ENCODE assay signal across 11 cellular contexts in genomic region chr17:74919440-74920305, GRCh38. TPM values are rescaled to one million over a fixed set of nuclear protein-coding genes. Genes with fewer than 3 reads are reported as not detected.
A peak's percentile ranks its signal among the peaks of the same experiment; 100 is the strongest.
DNase-seq lines count a peak whose midpoint lies in the region; ATAC-seq, FAIRE-seq and TF ChIP-seq lines count a peak whose summit lies in the region.
"Had no signal": no experiment of that assay in that cellular context is flagged by ENCODE, and none has a peak within 500 bp of the region (broad histone marks: within the 10 kb centered on the region; RNA-seq: fewer than 3 reads in every experiment).

No MANE protein-coding gene starts in this region.

- ATAC-seq in A549 (peak; percentile 46 to 81; a peak in 5 of 6 replicates), GM21528 (IDR thresholded peaks at IDR 0.05; ENCODE audit: low FRiP score, unreplicated experiment) (no peak)

- H3K27ac ChIP-seq in A549 (no peak overlapping the region), iPS DF 6.9 (ENCODE audit: low read length) (no peak overlapping the region)
- H3K27ac ChIP-seq in CD8-positive, alpha-beta memory T cell (ENCODE audit: low read depth, low read length) = no peak overlapping the region

- peaks cover 19% of the 10 kb centered on the region; the same call in 2 of the 3 replicates for H3K4me1 ChIP-seq in A549
- H3K4me1 ChIP-seq in iPS DF 6.9 (ENCODE audit: control insufficient read depth, insufficient read depth, low read length) = peaks cover 9% of the 10 kb centered on the region
- H3K4me1 ChIP-seq in CD8-positive, alpha-beta memory T cell (ENCODE audit: insufficient read depth, low read length) = peaks cover 9% of the 10 kb centered on the region

- no peak for TF ChIP-seq EP300 in A549 (IDR thresholded peaks at IDR 0.05)

- H3K4me2 ChIP-seq in A549 = no peak overlapping the region

- H3K9me3 Mint-ChIP-seq in CD8-positive, alpha-beta memory T cell = no peaks in the 10 kb centered on the region
- H3K9me3 Mint-ChIP-seq: stimulated activated naive CD8-positive, alpha-beta T cell treated with anti-CD3 and anti-CD28 coated beads, Interleukin-15, Interleukin-2, amounts not matched to agents 100 ng/mL and 50 ng/mL, for 24 hours had no signal

- H3K36me3 ChIP-seq in iPS DF 6.9 (ENCODE audit: control insufficient read depth, insufficient read depth, low read length) = no peaks in the 10 kb centered on the region; the same call in 1 of the 2 replicates
- no peaks in the 10 kb centered on the region for H3K36me3 ChIP-seq in CD8-positive, alpha-beta memory T cell (ENCODE audit: insufficient read depth, low read length)

- CTCF ChIA-PET in A549 (lab: Yijun Ruan, JAX) = interaction anchor here (0.6 to 42.0 kb wide), 39 partner anchors 8 to 490 kb away, joined by 3 to 1448 read pairs (median 5); partner anchors contain the start of genes HID1, MRPL58 and OTOP3
- CTCF ChIA-PET in CD8-positive, alpha-beta memory T cell (lab: Charles Lee) = interaction anchor here (3.5 kb wide), 1 partner anchor 38 kb away, joined by 14 read pairs; no protein-coding TSS in a partner anchor

- 73% methylated on average over 57 of the region's 67 CpGs for whole genome bisulfite sequencing in A549 (ENCODE audit: missing lambda C conversion rate)
- no CpG with 5 or more reads among the region's 67 CpGs for WGBS in iPS DF 6.9 (ENCODE audit: insufficient coverage, insufficient read length)

- H3K36me3 Mint-ChIP-seq in CD8-positive, alpha-beta memory T cell = no peaks in the 10 kb centered on the region

- no peak overlapping the region for H3K27ac Mint-ChIP-seq in CD8-positive, alpha-beta memory T cell
- H3K27ac Mint-ChIP-seq: stimulated activated naive CD8-positive, alpha-beta T cell treated with anti-CD3 and anti-CD28 coated beads, Interleukin-15, Interleukin-2, amounts not matched to agents 100 ng/mL and 50 ng/mL, for 24 hours had no signal

- peak; percentile 77 to 89 for TF ChIP-seq RAD21 in A549 (conservative IDR thresholded peaks at IDR 0.05 in 1 of 2, IDR thresholded peaks at IDR 0.05 in 1 of 2)

- POLR2A ChIA-PET in A549 (lab: Yijun Ruan, JAX) = interaction anchor here (0.7 to 1.0 kb wide), 3 partner anchors 41 to 93 kb away, joined by 3 to 5 read pairs (median 4); partner anchors contain the start of genes FDXR and MRPL58
- POLR2A ChIA-PET in CD8-positive, alpha-beta memory T cell (lab: Charles Lee) = no interaction called here

- H3K27me3 Mint-ChIP-seq in CD8-positive, alpha-beta memory T cell = peaks cover 22 to 55% of the 10 kb centered on the region in 2 donors

- H3K27me3 ChIP-seq in iPS DF 6.9 (ENCODE audit: control insufficient read depth, insufficient read depth, low read length) = peaks cover 20% of the 10 kb centered on the region
- peaks cover 22% of the 10 kb centered on the region for H3K27me3 ChIP-seq in CD8-positive, alpha-beta memory T cell (ENCODE audit: insufficient read depth, low read length, poor library complexity, severe bottlenecking)

- peak; percentile 82 for FAIRE-seq in A549 (lab: Jason Lieb, UNC)
- FAIRE-seq: kidney had no signal

- no peak for TF ChIP-seq POLR2A in A549 (IDR thresholded peaks at IDR 0.05; ENCODE audit: low read length)

- H3K4me3 Mint-ChIP-seq in CD8-positive, alpha-beta memory T cell = no peak overlapping the region
- H3K4me3 Mint-ChIP-seq: stimulated activated naive CD8-positive, alpha-beta T cell treated with anti-CD3 and anti-CD28 coated beads, Interleukin-15, Interleukin-2, amounts not matched to agents 100 ng/mL and 50 ng/mL, for 24 hours had no signal

- TF ChIP-seq CTCF in A549 (IDR thresholded peaks at IDR 0.05) = peak; percentile 64
- peak; percentile 37 for TF ChIP-seq CTCF in GM12864 (IDR thresholded peaks at IDR 0.05; ENCODE audit: low read depth, low read length, missing control alignments)

- H3K4me3 ChIP-seq in A549 = no peak overlapping the region
- no peak overlapping the region for H3K4me3 ChIP-seq in GM12864 (ENCODE audit: low read depth, low read length)
- no peak overlapping the region for H3K4me3 ChIP-seq in iPS DF 6.9 (ENCODE audit: low read length)
- no peak overlapping the region for H3K4me3 ChIP-seq in CD8-positive, alpha-beta memory T cell (ENCODE audit: low read length)

- H3K4me1 Mint-ChIP-seq in CD8-positive, alpha-beta memory T cell = peaks cover 0 to 24% (median 3%) of the 10 kb centered on the region in 3 donors

- peak; percentile 80 to 94 for DNase-seq in A549 (ENCODE audit: low read depth in 1 of 2, low spot score in 1 of 2)
- DNase-seq in GM12864 (ENCODE audit: low read depth) = no peak
- DNase-seq in SK-N-DZ (ENCODE audit: low spot score) = peak; percentile 77
- DNase-seq in iPS DF 6.9 (ENCODE audit: low read depth, low spot score) = peak; percentile 22
- DNase-seq in CD8-positive, alpha-beta memory T cell = no peak
- no peak for DNase-seq in occipital lobe (lab: John Stamatoyannopoulos, UW)
- no peak for DNase-seq in DMS 273 treated with DMSO at 0.1 percent for 48 hours (lab: John Stamatoyannopoulos, UW)
- DNase-seq: kidney, NCI-H187 had no signal

- H3K9me3 ChIP-seq in A549 (no peaks in the 10 kb centered on the region), iPS DF 6.9 (ENCODE audit: control insufficient read depth, insufficient read depth, low read length) (no peaks in the 10 kb centered on the region)
- H3K9me3 ChIP-seq in CD8-positive, alpha-beta memory T cell (ENCODE audit: low read length) = no peaks in the 10 kb centered on the region

TF ChIP-seq in A549, 52 proteins besides CTCF, POLR2A, EP300 and RAD21 (continues in another document):
- TF ChIP-seq PBX3 (IDR thresholded peaks at IDR 0.05) (no peak), SREBF2 (IDR thresholded peaks at IDR 0.05) (no peak)

RNA-seq across cellular contexts. Expression of gene USH1G, which starts 3.4 kb away (rescaled TPM):
- polyA plus RNA-seq in A549 (2011; rRNA removed) (0.05 and 0.12 TPM in 2 replicates), A549 (2017; fragmentation: RNase III; extraction: RNeasy Plus Mini Kit Qiagen cat#74134 plus additional on column Dnase treatment) (0.04 to 0.09 TPM (median 0.07 TPM) in 3 replicates)
- 0.06 and 0.11 TPM in 2 replicates for polyA plus RNA-seq in A549 (2012; cell fraction: cytosol; rRNA removed)
- 0.06 and 0.13 TPM in 2 replicates for polyA plus RNA-seq in A549 (2012; cell fraction: nucleus; rRNA removed)
- polyA minus RNA-seq in A549 (2011; rRNA and poly(A)+ RNA removed) = 0.15 and 0.21 TPM in 2 replicates
- polyA plus RNA-seq in SK-N-DZ (2014; cell fraction: cytosol; rRNA removed) = 0.40 TPM in 1 of 2 replicates, not detected in the other
- polyA plus RNA-seq in SK-N-DZ (2014; cell fraction: nucleus; rRNA removed) = not detected in 2 replicates
- not detected for total RNA-seq in CD8-positive, alpha-beta memory T cell
- polyA plus RNA-seq in CD8-positive, alpha-beta memory T cell = not detected
- 0.16 TPM for total RNA-seq in occipital lobe

RNA-seq across cellular contexts. Expression of gene OTOP2, which starts 4.4 kb away (rescaled TPM):
- polyA plus RNA-seq in A549 (2011; rRNA removed) = 0.06 and 0.11 TPM in 2 replicates
- 0.08 and 0.10 TPM in 2 replicates for polyA plus RNA-seq in A549 (2012; cell fraction: cytosol; rRNA removed)
- polyA plus RNA-seq in A549 (2012; cell fraction: nucleus; rRNA removed) = 0.13 and 0.24 TPM in 2 replicates
- 0.08 TPM in 1 of 3 replicates, not detected in the others for polyA plus RNA-seq in A549 (2017; fragmentation: RNase III; extraction: RNeasy Plus Mini Kit Qiagen cat#74134 plus additional on column Dnase treatment)
- not detected in 2 replicates for polyA minus RNA-seq in A549 (2011; rRNA and poly(A)+ RNA removed)
- polyA plus RNA-seq in SK-N-DZ (2014; cell fraction: cytosol; rRNA removed) = not detected in 2 replicates
- polyA plus RNA-seq in SK-N-DZ (2014; cell fraction: nucleus; rRNA removed) = not detected in 2 replicates
- not detected for total RNA-seq in CD8-positive, alpha-beta memory T cell
- polyA plus RNA-seq in CD8-positive, alpha-beta memory T cell = not detected
- not detected for total RNA-seq in occipital lobe
- total RNA-seq: kidney had no signal

RNA-seq across cellular contexts. Expression of gene OTOP3, which starts 16.0 kb away (rescaled TPM):
- polyA plus RNA-seq in A549 (2011; rRNA removed) (not detected in 2 replicates), A549 (2017; fragmentation: RNase III; extraction: RNeasy Plus Mini Kit Qiagen cat#74134 plus additional on column Dnase treatment) (not detected in 3 replicates)
- polyA plus RNA-seq in A549 (2012; cell fraction: cytosol; rRNA removed) = 0.01 TPM in 1 of 2 replicates, not detected in the other
- polyA plus RNA-seq in A549 (2012; cell fraction: nucleus; rRNA removed) = 0.01 TPM in 1 of 2 replicates, not detected in the other
- polyA minus RNA-seq in A549 (2011; rRNA and poly(A)+ RNA removed) = not detected in 2 replicates
- not detected in 2 replicates for polyA plus RNA-seq in SK-N-DZ (2014; cell fraction: cytosol; rRNA removed)
- polyA plus RNA-seq in SK-N-DZ (2014; cell fraction: nucleus; rRNA removed) = not detected in 2 replicates
- total RNA-seq in CD8-positive, alpha-beta memory T cell = not detected
- polyA plus RNA-seq in CD8-positive, alpha-beta memory T cell = not detected
- total RNA-seq in occipital lobe = not detected
- total RNA-seq: kidney had no signal

RNA-seq across cellular contexts. Expression of gene FADS6, which starts 26.2 kb away (rescaled TPM):
- not detected in 2 replicates for polyA plus RNA-seq in A549 (2011; rRNA removed)
- polyA plus RNA-seq in A549 (2012; cell fraction: cytosol; rRNA removed) = 0.03 TPM in 1 of 2 replicates, not detected in the other
- 0.02 TPM in 1 of 2 replicates, not detected in the other for polyA plus RNA-seq in A549 (2012; cell fraction: nucleus; rRNA removed)
- polyA plus RNA-seq in A549 (2017; fragmentation: RNase III; extraction: RNeasy Plus Mini Kit Qiagen cat#74134 plus additional on column Dnase treatment) = 0.04 TPM in 1 of 3 replicates, not detected in the others
- not detected in 2 replicates for polyA minus RNA-seq in A549 (2011; rRNA and poly(A)+ RNA removed)
- polyA plus RNA-seq in SK-N-DZ (2014; cell fraction: cytosol; rRNA removed) = not detected in 2 replicates
- not detected in 2 replicates for polyA plus RNA-seq in SK-N-DZ (2014; cell fraction: nucleus; rRNA removed)
- not detected for total RNA-seq in CD8-positive, alpha-beta memory T cell
- polyA plus RNA-seq in CD8-positive, alpha-beta memory T cell = not detected
- 0.16 TPM for total RNA-seq in occipital lobe
- total RNA-seq: kidney had no signal

RNA-seq across cellular contexts. Expression of gene FDXR, which starts 46.9 kb away (rescaled TPM):
- polyA plus RNA-seq in A549 (2011; rRNA removed) = 32.5 and 33.0 TPM in 2 replicates
- 50.7 and 61.9 TPM in 2 replicates for polyA plus RNA-seq in A549 (2012; cell fraction: cytosol; rRNA removed)
- 91.7 and 96.4 TPM in 2 replicates for polyA plus RNA-seq in A549 (2012; cell fraction: nucleus; rRNA removed)
- polyA plus RNA-seq in A549 (2017; fragmentation: RNase III; extraction: RNeasy Plus Mini Kit Qiagen cat#74134 plus additional on column Dnase treatment) = 43.3 to 51.8 TPM (median 44.5 TPM) in 3 replicates
- polyA minus RNA-seq in A549 (2011; rRNA and poly(A)+ RNA removed) = 21.3 and 32.0 TPM in 2 replicates
- 12.8 and 14.1 TPM in 2 replicates for polyA plus RNA-seq in SK-N-DZ (2014; cell fraction: cytosol; rRNA removed)
- polyA plus RNA-seq in SK-N-DZ (2014; cell fraction: nucleus; rRNA removed) = 11.5 and 18.8 TPM in 2 replicates
- total RNA-seq in CD8-positive, alpha-beta memory T cell = 10 to 100 TPM; 32.9 to 33.3 TPM
- polyA plus RNA-seq in CD8-positive, alpha-beta memory T cell = 6.4 TPM
- total RNA-seq in occipital lobe = 3.1 TPM

Comparison
In these comparisons a context has a peak if more than half of its experiments do, and no peak if none do; other contexts are left out.
1. DNase-seq: peak in A549 (2 of 2), SK-N-DZ (single experiment) and iPS DF 6.9 (single experiment); none in GM12864 (single experiment), CD8-positive, alpha-beta memory T cell (0 of 5), occipital lobe (single experiment) and DMS 273 treated with DMSO at 0.1 percent for 48 hours (single experiment).